In genomic region chr5:122877518-122877917, GRCh38 we compare ENCODE assay signal across 13 cellular contexts. TPM values are rescaled to one million over a fixed set of nuclear protein-coding genes. Genes with fewer than 3 reads are reported as not detected.
A peak's percentile ranks its signal among the peaks of the same experiment; 100 is the strongest.
DNase-seq lines count a peak whose midpoint lies in the region; ATAC-seq and TF ChIP-seq lines count a peak whose summit lies in the region.
"Had no signal": no experiment of that assay in that cellular context is flagged by ENCODE, and none has a peak within 500 bp of the region (broad histone marks: within the 10 kb centered on the region; RNA-seq: fewer than 3 reads in every experiment).

No MANE protein-coding gene starts in this region.

- H3K36me3 Mint-ChIP-seq in nephron progenitor cell (ENCODE audit: low read depth), result peaks cover 4% of the 10 kb centered on the region
- H3K36me3 Mint-ChIP-seq in type B pancreatic cell, result peaks cover 6% of the 10 kb centered on the region

- no peaks in the 10 kb centered on the region for H4K20me1 ChIP-seq in OCI-LY7 (ENCODE audit: insufficient read depth, low read length)

- no peaks in the 10 kb centered on the region for H3K79me2 ChIP-seq in OCI-LY7 (ENCODE audit: insufficient read depth, low read depth, low read length)

- H3K27me3 ChIP-seq in GM06990 (replicated peaks; ENCODE audit: control insufficient read depth, insufficient read depth, low read length), result no peaks in the 10 kb centered on the region
- H3K27me3 ChIP-seq in tibial nerve, result no peaks in the 10 kb centered on the region

- H2AFZ ChIP-seq in OCI-LY7 (ENCODE audit: low read length), result no peak overlapping the region

- H3K4me3 Mint-ChIP-seq in nephron progenitor cell (no peak overlapping the region), type B pancreatic cell (no peak overlapping the region)

- H3K4me2 ChIP-seq in OCI-LY7 (ENCODE audit: low read length), result no peak overlapping the region

- CTCF ChIA-PET in OCI-LY7 (lab: Charles Lee; ENCODE audit: unreplicated experiment), result no interaction called here

- no peak for TF ChIP-seq POLR2A in tibial nerve (IDR thresholded peaks at IDR 0.05)

- H3K27me3 Mint-ChIP-seq in nephron progenitor cell (ENCODE audit: low read depth, poor library complexity), result no peaks in the 10 kb centered on the region
- H3K27me3 Mint-ChIP-seq in type B pancreatic cell, result no peaks in the 10 kb centered on the region

- TF ChIP-seq CTCF in GM06990 (IDR thresholded peaks at IDR 0.05; ENCODE audit: insufficient read depth, low read length, poor library complexity, severe bottlenecking), result no peak
- TF ChIP-seq CTCF in OCI-LY7 (conservative IDR thresholded peaks at IDR 0.05; ENCODE audit: low read length), result no peak
- TF ChIP-seq CTCF in tibial nerve (IDR thresholded peaks at IDR 0.05), result no peak
- no peak for TF ChIP-seq CTCF in nephron progenitor cell (IDR thresholded peaks at IDR 0.05)
- TF ChIP-seq CTCF in type B pancreatic cell (conservative IDR thresholded peaks at IDR 0.05), result no peak

- H3K4me3 ChIP-seq in GM06990 (replicated peaks; ENCODE audit: low read depth, low read length) (no peak overlapping the region), OCI-LY7 (ENCODE audit: low read depth, low read length, poor library complexity, severe bottlenecking) (no peak overlapping the region), tibial nerve (no peak overlapping the region)

- ATAC-seq in GM21367 (IDR thresholded peaks at IDR 0.05; ENCODE audit: unreplicated experiment) (peak; percentile 83), HG03066 (IDR thresholded peaks at IDR 0.05; ENCODE audit: low read depth, unreplicated experiment) (peak; percentile 53)

- no TSS peak for BruUV-seq in OCI-LY7 (replicated peaks; lab: Mats Ljungman, UMichigan)

- H3K27ac Mint-ChIP-seq in nephron progenitor cell (no peak overlapping the region), type B pancreatic cell (no peak overlapping the region)

- H3K27ac ChIP-seq in OCI-LY7 (ENCODE audit: low read depth, low read length, poor library complexity, severe bottlenecking) (no peak overlapping the region), tibial nerve (no peak overlapping the region)

- intact Hi-C loops in OCI-LY7 (cut with micrococcal nuclease; ENCODE audit: unreplicated experiment), result no loop called here

- DNase-seq in GM06990 (ENCODE audit: extremely low read depth, insufficient read length) (peak; percentile 14), OCI-LY7 (ENCODE audit: low spot score) (peak; percentile 33), tibial nerve (ENCODE audit: low spot score in 2 of 2) (no peak), AG08395 (ENCODE audit: low spot score) (no peak), nephron progenitor cell (no peak), type B pancreatic cell (ENCODE audit: extremely low spot score, unreplicated experiment) (no peak)
- DNase-seq: ACHN; activated CD8-positive, alpha-beta memory T cell treated with anti-CD3 and anti-CD28 coated beads, Interleukin-2, amount 50 U/mL, for 4 hours; dermis blood vessel endothelial cell; DND-41; NCI-H2081 had no signal

- H3K9me3 Mint-ChIP-seq in nephron progenitor cell, result no peaks in the 10 kb centered on the region
- H3K9me3 Mint-ChIP-seq in type B pancreatic cell, result no peaks in the 10 kb centered on the region

- WGBS in tibial nerve, 2 donors, result 79 to 86% methylated on average over 2 of the region's 2 CpGs

- POLR2A ChIA-PET in OCI-LY7 (lab: Charles Lee), result interaction anchor here (1.1 kb wide), 1 partner anchor 37 kb away, joined by 3 read pairs; no protein-coding TSS in a partner anchor

- no peak for TF ChIP-seq EP300 in tibial nerve (IDR thresholded peaks at IDR 0.05)

- H3K4me1 Mint-ChIP-seq in nephron progenitor cell (peaks cover 4% of the 10 kb centered on the region), type B pancreatic cell (ENCODE audit: unreplicated experiment) (peaks cover 11% of the 10 kb centered on the region)

- no peaks in the 10 kb centered on the region for H3K36me3 ChIP-seq in GM06990 (ENCODE audit: control insufficient read depth, insufficient read depth, low read length)
- H3K36me3 ChIP-seq in OCI-LY7 (ENCODE audit: insufficient read depth, low read length), result no peaks in the 10 kb centered on the region
- H3K36me3 ChIP-seq in tibial nerve, result peaks cover 0 to 8% (median 0%) of the 10 kb centered on the region in 3 donors

- H3K4me1 ChIP-seq in OCI-LY7 (ENCODE audit: insufficient read depth, low read length, poor library complexity, severe bottlenecking) (peaks cover 8% of the 10 kb centered on the region), tibial nerve (peaks cover 0 to 46% (median 6%) of the 10 kb centered on the region in 4 donors)

- H3K9me3 ChIP-seq in OCI-LY7 (ENCODE audit: low read length), result no peaks in the 10 kb centered on the region
- no peaks in the 10 kb centered on the region for H3K9me3 ChIP-seq in tibial nerve

- no peaks in the 10 kb centered on the region for H3K9me2 ChIP-seq in OCI-LY7 (ENCODE audit: insufficient read depth, low read length)

RNA-seq across cellular contexts. Expression of gene SNX24, which starts 32.1 kb away (rescaled TPM):
- total RNA-seq in OCI-LY7 (2014; rRNA removed; shearing (Covaris generic)), result 5.7 and 6.9 TPM in 2 replicates
- 14.5 and 19.6 TPM in 2 replicates for total RNA-seq in OCI-LY7 (2022)
- 10 to 100 TPM; 32.0 to 69.5 (median 51.1) TPM for total RNA-seq in tibial nerve
- 13.6 and 14.8 TPM in 2 replicates for total RNA-seq in type B pancreatic cell (ENCODE audit: low replicate concordance)

Comparison
In these comparisons a context has a peak if more than half of its experiments do, and no peak if none do; other contexts are left out.
1. DNase-seq: peak in GM06990 (single experiment) and OCI-LY7 (single experiment); none in tibial nerve (0 of 2), AG08395 (single experiment), nephron progenitor cell (single experiment) and type B pancreatic cell (single experiment).